17 cellular contexts compared by ENCODE assay signal in genomic region chr1:31014094-31014493, GRCh38.
"Had no signal": no experiment of that assay in that cellular context is flagged by ENCODE, and none has a peak within 500 bp of the region (broad histone marks: within the 10 kb centered on the region; RNA-seq: fewer than 3 reads in every experiment).

No MANE protein-coding gene starts in this region.

- H3K9me3 ChIP-seq: body of pancreas, lower lobe of right lung, right lobe of liver, tibial artery had no signal

- ATAC-seq: activated CD8-positive, alpha-beta T cell treated with anti-CD3 and anti-CD28 coated beads, Interleukin-2, amount 10 ng/mL, durations not matched to agents 7 days and 5 days; activated T-cell treated with anti-CD3 and anti-CD28 coated beads, Interleukin-2, amount 50 U/mL, for 4 hours; body of pancreas; foreskin keratinocyte; lower lobe of right lung; natural killer cell treated with Interleukin-12 subunit alpha and Interleukin-12 subunit beta and Interleukin-15 and Interleukin-18, amount 100 ng/mL, for 72 hours; stimulated activated effector memory CD8-positive, alpha-beta T cell treated with anti-CD3 and anti-CD28 coated beads, Interleukin-12 subunit alpha, Interleukin-12 subunit beta, amount 100 ng/mL, for 72 hours had no signal

- H3K36me3 ChIP-seq: right lobe of liver had no signal

- H3K27ac ChIP-seq: body of pancreas, foreskin keratinocyte, lower lobe of right lung, parathyroid adenoma, right lobe of liver, tibial artery had no signal

- H3K4me3 ChIP-seq: body of pancreas, lower lobe of right lung, right lobe of liver, tibial artery had no signal

- H3K27me3 ChIP-seq: body of pancreas, foreskin keratinocyte, right lobe of liver, tibial artery had no signal

- DNase-seq: activated CD4-positive, alpha-beta T cell treated with anti-CD3 and anti-CD28 coated beads, Interleukin-2, amount 10 ng/mL, durations not matched to agents 24 days and 14 days; activated CD8-positive, alpha-beta T cell treated with anti-CD3 and anti-CD28 coated beads, Interleukin-2, amount 10 ng/mL, durations not matched to agents 7 days and 5 days; activated naive CD4-positive, alpha-beta T cell treated with anti-CD3 and anti-CD28 coated beads for 36 hours; activated T-cell treated with anti-CD3 and anti-CD28 coated beads, Interleukin-2, amount 50 U/mL, for 4 hours; body of pancreas; caudate nucleus; endodermal cell; foreskin keratinocyte; hippocampal formation; left colon; lower lobe of right lung; right lobe of liver; stimulated activated CD4-positive, alpha-beta T cell treated with anti-CD3 and anti-CD28 coated beads, Interleukin-4, amount 100 ng/mL, for 24 hours; tibial artery had no signal
